ENCODE assay signal across 8 cellular contexts in genomic region chr12:112418596-112419268, GRCh38. TPM values are rescaled to one million over a fixed set of nuclear protein-coding genes. Genes with fewer than 3 reads are reported as not detected.
A peak's percentile ranks its signal among the peaks of the same experiment; 100 is the strongest.
DNase-seq lines count a peak whose midpoint lies in the region; ATAC-seq and TF ChIP-seq lines count a peak whose summit lies in the region.

Gene PTPN11, plus strand, starts transcription at chr12:112418947. Its CDS starts 165 bp downstream, at chr12:112419112.

- H3K9me3 ChIP-seq in DOHH2 (ENCODE audit: control insufficient read depth, insufficient read depth, low read length): no peaks in the 10 kb centered on the region

- H3K27ac Mint-ChIP-seq in nephron progenitor cell: peak within 1 kb of the TSS; percentile 98
- H3K27ac Mint-ChIP-seq in stimulated activated naive CD8-positive, alpha-beta T cell treated with anti-CD3 and anti-CD28 coated beads, Interleukin-15, amount 100 ng/mL, for 72 hours: peak within 1 kb of the TSS; percentile 98 to 99

- H3K9me3 Mint-ChIP-seq in nephron progenitor cell: no peaks in the 10 kb centered on the region
- no peaks in the 10 kb centered on the region for H3K9me3 Mint-ChIP-seq in stimulated activated naive CD8-positive, alpha-beta T cell treated with anti-CD3 and anti-CD28 coated beads, Interleukin-15, amount 100 ng/mL, for 72 hours

- ATAC-seq in GM21619 (IDR thresholded peaks at IDR 0.05; ENCODE audit: unreplicated experiment): peak; percentile 77
- peak; percentile 91 for ATAC-seq in stimulated activated naive CD8-positive, alpha-beta T cell treated with anti-CD3 and anti-CD28 coated beads, Interleukin-15, amount 100 ng/mL, for 72 hours

- peaks cover 22% of the 10 kb centered on the region for H4K20me1 ChIP-seq in DOHH2 (ENCODE audit: control insufficient read depth, insufficient read depth, low read depth, low read length)

- peaks cover 65% of the 10 kb centered on the region for H3K79me2 ChIP-seq in DOHH2 (ENCODE audit: control insufficient read depth, low read length)

- peaks cover 27% of the 10 kb centered on the region for H3K4me1 ChIP-seq in DOHH2 (ENCODE audit: control insufficient read depth, low read length)

- H3K4me3 ChIP-seq in DOHH2 (ENCODE audit: low read length): peak within 1 kb of the TSS; percentile 98
- H3K4me3 ChIP-seq in Jurkat, Clone E6-1 (ENCODE audit: low read length): peak within 1 kb of the TSS; percentile 93
- peak within 1 kb of the TSS; percentile 88 for H3K4me3 ChIP-seq in fibroblast of the aortic adventitia (ENCODE audit: low read depth, low read length)

- peaks cover 4% of the 10 kb centered on the region for H3K27me3 Mint-ChIP-seq in nephron progenitor cell (ENCODE audit: low read depth, poor library complexity)
- no peaks in the 10 kb centered on the region for H3K27me3 Mint-ChIP-seq in stimulated activated naive CD8-positive, alpha-beta T cell treated with anti-CD3 and anti-CD28 coated beads, Interleukin-15, amount 100 ng/mL, for 72 hours

- H3K4me3 Mint-ChIP-seq in nephron progenitor cell: peak within 1 kb of the TSS; percentile 98
- peak within 1 kb of the TSS; percentile 98 to 99 for H3K4me3 Mint-ChIP-seq in stimulated activated naive CD8-positive, alpha-beta T cell treated with anti-CD3 and anti-CD28 coated beads, Interleukin-15, amount 100 ng/mL, for 72 hours

- peaks cover 6% of the 10 kb centered on the region; the same call in 1 of the 2 replicates for H3F3A ChIP-seq in DOHH2 (ENCODE audit: control insufficient read depth, insufficient read depth)

- DNase-seq in Jurkat, Clone E6-1 (ENCODE audit: low read depth, low spot score): peak; percentile 57
- peak; percentile 62 to 79 for DNase-seq in SHP77 (lab: John Stamatoyannopoulos, UW)
- DNase-seq in activated T-helper 9 cell treated with anti-CD3 and anti-CD28 coated beads, Interleukin-2, amount 50 U/mL, for 16 hours (ENCODE audit: low read depth): peak; percentile 88
- peak; percentile 65 for DNase-seq in fibroblast of the aortic adventitia (ENCODE audit: low read depth)
- peak; percentile 94 for DNase-seq in nephron progenitor cell
- peak; percentile 88 to 92 for DNase-seq in stimulated activated naive CD8-positive, alpha-beta T cell treated with anti-CD3 and anti-CD28 coated beads, Interleukin-15, amount 100 ng/mL, for 72 hours

- H3K27ac ChIP-seq in DOHH2 (ENCODE audit: low read depth, low read length): peak within 1 kb of the TSS; percentile 72

- H3K9me2 ChIP-seq in DOHH2 (replicated peaks; ENCODE audit: control insufficient read depth, low read length): no peaks in the 10 kb centered on the region

- H3K4me1 Mint-ChIP-seq in nephron progenitor cell: peaks cover 32% of the 10 kb centered on the region
- H3K4me1 Mint-ChIP-seq in stimulated activated naive CD8-positive, alpha-beta T cell treated with anti-CD3 and anti-CD28 coated beads, Interleukin-15, amount 100 ng/mL, for 72 hours: peaks cover 36% of the 10 kb centered on the region

- H3K4me2 ChIP-seq in DOHH2 (ENCODE audit: low read length): peak within 1 kb of the TSS; percentile 89

- H3K36me3 Mint-ChIP-seq in nephron progenitor cell (ENCODE audit: low read depth): no peaks in the 10 kb centered on the region

- H3K36me3 ChIP-seq in DOHH2 (ENCODE audit: control insufficient read depth, low read length): peaks cover 28% of the 10 kb centered on the region

- TF ChIP-seq CTCF in DOHH2 (IDR thresholded peaks at IDR 0.05; ENCODE audit: low read depth, low read length, poor library complexity, severe bottlenecking) (peak; percentile 68), fibroblast of the aortic adventitia (IDR thresholded peaks at IDR 0.05; ENCODE audit: insufficient read depth, low read length) (peak; percentile 18), nephron progenitor cell (IDR thresholded peaks at IDR 0.05) (peak; percentile 47)

- H3K27me3 ChIP-seq in DOHH2 (ENCODE audit: control insufficient read depth, low read length): no peaks in the 10 kb centered on the region

RNA-seq across cellular contexts. Expression of gene PTPN11, which starts in this region (rescaled TPM):
- 55.4 TPM for polyA plus RNA-seq in Jurkat, Clone E6-1 (2012; ENCODE audit: insufficient read depth, insufficient read length)
- 112 and 133 TPM in 2 replicates for total RNA-seq in fibroblast of the aortic adventitia (ENCODE audit: low replicate concordance)

Comparison
In these comparisons a context has a peak if more than half of its experiments do, and no peak if none do; other contexts are left out.
1. Peak in every context shown above with its lines: DNase-seq, ATAC-seq, H3K4me3 ChIP-seq and H3K27ac ChIP-seq.
2. CTCF ChIP-seq: peak in every context shown above with its lines; median percentile 68 in DOHH2; 47 in nephron progenitor cell; 18 in fibroblast of the aortic adventitia.